Comparison of ENCODE assay signal across 21 cellular contexts in genomic region chr3:58591496-58592133, GRCh38. TPM values are rescaled to one million over a fixed set of nuclear protein-coding genes. Genes with fewer than 3 reads are reported as not detected.
A peak's percentile ranks its signal among the peaks of the same experiment; 100 is the strongest.
DNase-seq lines count a peak whose midpoint lies in the region; ATAC-seq lines count a peak whose summit lies in the region.
"Had no signal": no experiment of that assay in that cellular context is flagged by ENCODE, and none has a peak within 500 bp of the region (broad histone marks: within the 10 kb centered on the region; RNA-seq: fewer than 3 reads in every experiment).

No MANE protein-coding gene starts in this region.

- ATAC-seq in activated naive CD8-positive, alpha-beta T cell treated with anti-CD3 and anti-CD28 coated beads, Interleukin-2, amount 50 U/mL, for 24 hours: peak; percentile 69
- ATAC-seq in GM18861 (IDR thresholded peaks at IDR 0.05; ENCODE audit: unreplicated experiment): no peak
- no peak for ATAC-seq in HG02840 (IDR thresholded peaks at IDR 0.05; ENCODE audit: low FRiP score, unreplicated experiment)
- ATAC-seq: A549 had no signal

- DNase-seq in activated naive CD8-positive, alpha-beta T cell treated with anti-CD3 and anti-CD28 coated beads, Interleukin-2, amount 50 U/mL, for 24 hours: no peak
- no peak for DNase-seq in activated naive CD8-positive, alpha-beta T cell treated with anti-CD3 and anti-CD28 coated beads for 36 hours
- DNase-seq in T1000 (lab: John Stamatoyannopoulos, UW) (peak; percentile 14), iris pigment epithelial cell (ENCODE audit: low read depth) (peak; percentile 29), NCI-H2196 treated with DMSO at 0.1 percent for 48 hours (lab: John Stamatoyannopoulos, UW; ENCODE audit: unreplicated experiment) (no peak), amniotic stem cell (lab: John Stamatoyannopoulos, UW) (no peak)
- DNase-seq: DMS79, IMR-90, MV-4-11, NCI-H1105 treated with DMSO at 0.1 percent for 48 hours, NCI-H2029 treated with DMSO at 0.1 percent for 48 hours, NCI-H345, NCI-H524 treated with DMSO at 0.1 percent for 48 hours, NCI-H82, Peyer's patch, Right ventricle myocardium superior had no signal

- no peak overlapping the region for H3K27ac Mint-ChIP-seq in activated naive CD8-positive, alpha-beta T cell treated with anti-CD3 and anti-CD28 coated beads, Interleukin-2, amount 50 U/mL, for 24 hours
- H3K27ac Mint-ChIP-seq in activated naive CD8-positive, alpha-beta T cell treated with anti-CD3 and anti-CD28 coated beads for 36 hours: no peak overlapping the region
- H3K27ac Mint-ChIP-seq: B cell had no signal

- no peaks in the 10 kb centered on the region for H3K36me3 Mint-ChIP-seq in activated naive CD8-positive, alpha-beta T cell treated with anti-CD3 and anti-CD28 coated beads, Interleukin-2, amount 50 U/mL, for 24 hours (ENCODE audit: low read depth)
- no peaks in the 10 kb centered on the region for H3K36me3 Mint-ChIP-seq in activated naive CD8-positive, alpha-beta T cell treated with anti-CD3 and anti-CD28 coated beads for 36 hours
- H3K36me3 Mint-ChIP-seq: CD14-positive monocyte had no signal

- H3K4me3 Mint-ChIP-seq in activated naive CD8-positive, alpha-beta T cell treated with anti-CD3 and anti-CD28 coated beads, Interleukin-2, amount 50 U/mL, for 24 hours: no peak overlapping the region
- H3K4me3 Mint-ChIP-seq in activated naive CD8-positive, alpha-beta T cell treated with anti-CD3 and anti-CD28 coated beads for 36 hours: no peak overlapping the region
- H3K4me3 Mint-ChIP-seq: B cell, CD14-positive monocyte had no signal

- peaks cover 2% of the 10 kb centered on the region for H3K4me1 Mint-ChIP-seq in activated naive CD8-positive, alpha-beta T cell treated with anti-CD3 and anti-CD28 coated beads, Interleukin-2, amount 50 U/mL, for 24 hours
- H3K4me1 Mint-ChIP-seq in activated naive CD8-positive, alpha-beta T cell treated with anti-CD3 and anti-CD28 coated beads for 36 hours: peaks cover 2% of the 10 kb centered on the region

- no peaks in the 10 kb centered on the region for H3K9me3 Mint-ChIP-seq in activated naive CD8-positive, alpha-beta T cell treated with anti-CD3 and anti-CD28 coated beads, Interleukin-2, amount 50 U/mL, for 24 hours
- no peaks in the 10 kb centered on the region for H3K9me3 Mint-ChIP-seq in activated naive CD8-positive, alpha-beta T cell treated with anti-CD3 and anti-CD28 coated beads for 36 hours

- peaks cover 30% of the 10 kb centered on the region for H3K27me3 Mint-ChIP-seq in activated naive CD8-positive, alpha-beta T cell treated with anti-CD3 and anti-CD28 coated beads, Interleukin-2, amount 50 U/mL, for 24 hours
- H3K27me3 Mint-ChIP-seq in activated naive CD8-positive, alpha-beta T cell treated with anti-CD3 and anti-CD28 coated beads for 36 hours: peaks cover 22% of the 10 kb centered on the region

RNA-seq across cellular contexts. Expression of gene FAM107A, which starts 14.4 kb away (rescaled TPM):
- total RNA-seq in activated naive CD8-positive, alpha-beta T cell treated with anti-CD3 and anti-CD28 coated beads for 36 hours: not detected
- total RNA-seq: B cell, IMR-90 had no signal

RNA-seq across cellular contexts. Expression of gene ACOX2, which starts 54.6 kb away (rescaled TPM):
- total RNA-seq in activated naive CD8-positive, alpha-beta T cell treated with anti-CD3 and anti-CD28 coated beads for 36 hours: not detected
- total RNA-seq: B cell had no signal

Comparison
In these comparisons a context has a peak if more than half of its experiments do, and no peak if none do; other contexts are left out.
1. DNase-seq: peak in T1000 (single experiment) and iris pigment epithelial cell (single experiment); none in activated naive CD8-positive, alpha-beta T cell treated with anti-CD3 and anti-CD28 coated beads, Interleukin-2, amount 50 U/mL, for 24 hours (single experiment), activated naive CD8-positive, alpha-beta T cell treated with anti-CD3 and anti-CD28 coated beads for 36 hours (single experiment), NCI-H2196 treated with DMSO at 0.1 percent for 48 hours (single experiment) and amniotic stem cell (single experiment).